Comparison of ENCODE assay signal across 11 cellular contexts in genomic region chr10:73807471-73807870, GRCh38.
"Had no signal": no experiment of that assay in that cellular context is flagged by ENCODE, and none has a peak within 500 bp of the region (broad histone marks: within the 10 kb centered on the region; RNA-seq: fewer than 3 reads in every experiment).

No MANE protein-coding gene starts in this region.

- H3K27ac Mint-ChIP-seq: endodermal cell had no signal

- H3K4me2 ChIP-seq: hepatocyte had no signal

- H3K27ac ChIP-seq: hepatocyte, left ventricle myocardium inferior, pancreas had no signal

- FAIRE-seq: kidney, pancreas, TTC549 had no signal

- ATAC-seq: pancreas had no signal

- H3K4me3 ChIP-seq: hepatocyte, left ventricle myocardium inferior, pancreas had no signal

- H2AFZ ChIP-seq: hepatocyte had no signal

- H3K27me3 ChIP-seq: hepatocyte, pancreas had no signal

- H3K4me3 Mint-ChIP-seq: endodermal cell had no signal

- H3K9me3 ChIP-seq: left ventricle myocardium inferior, pancreas had no signal

- H3K9me3 Mint-ChIP-seq: endodermal cell had no signal

- DNase-seq: anterior cingulate cortex, cerebellar nuclear complex, endodermal cell, kidney, left ventricle myocardium inferior, mesendoderm, pancreas, SHP77 treated with DMSO at 0.1 percent for 48 hours, T-helper 2 cell had no signal
